1 cellular context compared by ENCODE assay signal in the genomic region with DNA sequence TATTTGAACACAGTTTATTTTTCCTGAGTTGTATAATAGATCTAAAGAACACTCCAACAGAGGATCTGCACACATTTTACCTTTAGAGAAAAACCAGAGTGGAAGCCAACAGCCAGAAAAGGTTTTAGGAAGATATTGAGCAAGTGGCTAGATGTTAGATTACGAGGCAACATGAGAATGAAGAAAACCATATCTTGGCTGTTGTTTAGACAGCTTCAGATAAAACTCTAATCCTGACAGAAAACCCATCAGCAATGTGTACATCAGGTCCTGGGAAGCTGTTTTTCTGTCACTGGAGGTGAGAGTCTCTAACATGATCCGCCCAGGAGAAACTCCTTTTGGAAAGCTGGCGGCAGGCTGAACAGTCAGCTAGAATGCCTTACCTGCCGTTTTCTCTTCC.
TF ChIP-seq lines count a peak whose summit lies in the region.

No MANE protein-coding gene starts in this region.

TF ChIP-seq in K562, 482 proteins besides CTCF, POLR2A, EP300 and RAD21 (continued from another document):
- no peak for TF ChIP-seq RREB1 (CRISPR knock-in tag; IDR thresholded peaks at IDR 0.05)
- no peak for TF ChIP-seq NCOA1 (IDR thresholded peaks at IDR 0.05; ENCODE audit: low read depth)
- TF ChIP-seq HMG20B (CRISPR knock-in tag; IDR thresholded peaks at IDR 0.05) = no peak
- no peak for TF ChIP-seq NCOA2 (IDR thresholded peaks at IDR 0.05; ENCODE audit: partially characterized antibody in 2 of 2)
- TF ChIP-seq TAL1 (IDR thresholded peaks at IDR 0.05) = peak; percentile 53
- TF ChIP-seq FOXK2 (conservative IDR thresholded peaks at IDR 0.05 in 1 of 2, IDR thresholded peaks at IDR 0.05 in 1 of 2; ENCODE audit: low read depth in 2 of 2) = no peak
- TF ChIP-seq BRCA1 (IDR thresholded peaks at IDR 0.05) = no peak
- TF ChIP-seq BRCA1 (CRISPR knock-in tag; IDR thresholded peaks at IDR 0.05) = no peak
- no peak for TF ChIP-seq FOXM1 (IDR thresholded peaks at IDR 0.05; ENCODE audit: low read depth)
- TF ChIP-seq FOXM1 (CRISPR knock-in tag; IDR thresholded peaks at IDR 0.05; ENCODE audit: low read depth) = no peak
- no peak for TF ChIP-seq PKNOX1 (IDR thresholded peaks at IDR 0.05)
- no peak for TF ChIP-seq SRF (CRISPR knock-in tag; IDR thresholded peaks at IDR 0.05)
- TF ChIP-seq ZHX1 (conservative IDR thresholded peaks at IDR 0.05; ENCODE audit: low read length) = no peak
- TF ChIP-seq CREB1 (IDR thresholded peaks at IDR 0.05) = no peak
- no peak for TF ChIP-seq CREB1 (CRISPR knock-in tag; IDR thresholded peaks at IDR 0.05)
